Comparison of ENCODE assay signal across 8 cellular contexts in genomic region chrX:55135171-55135570, GRCh38. TPM values are rescaled to one million over a fixed set of nuclear protein-coding genes. Genes with fewer than 3 reads are reported as not detected.
DNase-seq lines count a peak whose midpoint lies in the region; ATAC-seq, FAIRE-seq and TF ChIP-seq lines count a peak whose summit lies in the region.

No MANE protein-coding gene starts in this region.

- H2BK20ac ChIP-seq in H1 (ENCODE audit: low read length): no peak overlapping the region

- no peak overlapping the region for H2BK12ac ChIP-seq in H1 (ENCODE audit: low read depth, low read length)

- H3K18ac ChIP-seq in H1 (ENCODE audit: extremely low read depth, low read length): no peak overlapping the region

- H2AFZ ChIP-seq in H1 (ENCODE audit: low read length): no peak overlapping the region

- no peak overlapping the region for H2BK5ac ChIP-seq in H1 (ENCODE audit: low read depth, low read length)

- no peaks in the 10 kb centered on the region for H3K9me3 ChIP-seq in H1 (ENCODE audit: insufficient read depth in 2 of 2, low read depth in 1 of 2, low read length in 1 of 2)

- no peaks in the 10 kb centered on the region for H3K9me3 Mint-ChIP-seq in HFFc6
- peaks cover under 1 to 11% (median 7%) of the 10 kb centered on the region in 7 donors for H3K9me3 Mint-ChIP-seq in naive B cell

- no peak overlapping the region for H3K4me3 ChIP-seq in H1 (ENCODE audit: extremely low read depth in 1 of 4, insufficient read depth in 2 of 4, low read depth in 3 of 4, low read length in 4 of 4)

- TF ChIP-seq CTCF in HFFc6 (IDR thresholded peaks at IDR 0.05): peak; percentile 73
- peak in 2 of 3 experiments; percentile 25 to 47; a peak in 3 of 4 replicates for TF ChIP-seq CTCF in H1 (IDR thresholded peaks at IDR 0.05; ENCODE audit: control extremely low read depth in 1 of 3, insufficient read depth in 1 of 3, low read depth in 1 of 3, low read length in 3 of 3)

- H3K4me1 Mint-ChIP-seq in HFFc6 (ENCODE audit: low read depth) (no peaks in the 10 kb centered on the region), naive B cell (no peaks in the 10 kb centered on the region)

- H4K20me1 ChIP-seq in H1 (replicated peaks in 1 of 2; ENCODE audit: control insufficient read depth in 1 of 2, insufficient read depth in 2 of 2, low read length in 2 of 2): no peaks in the 10 kb centered on the region

- H3K9ac ChIP-seq in H1 (replicated peaks in 1 of 4; ENCODE audit: extremely low read depth in 1 of 4, low read depth in 3 of 4, low read length in 3 of 4): no peak overlapping the region

- H4K8ac ChIP-seq in H1 (ENCODE audit: extremely low read depth, insufficient read depth, low read length): no peak overlapping the region

- H3K27me3 ChIP-seq in H1 (replicated peaks in 1 of 4; ENCODE audit: control insufficient read depth in 3 of 4, extremely low read depth in 1 of 4, insufficient read depth in 3 of 4, low read length in 3 of 4): no peaks in the 10 kb centered on the region

- TF ChIP-seq EP300 in H1 (IDR thresholded peaks at IDR 0.05; ENCODE audit: borderline replicate concordance in 1 of 2, low read depth in 2 of 2, low read length in 2 of 2): no peak

- H3K4ac ChIP-seq in H1 (replicated peaks; ENCODE audit: insufficient read length, low read depth, low read length): no peak overlapping the region

- 23% methylated on average over 1 of the region's 1 CpG; no CpG with 5 or more reads in 1 of the 2 experiments for WGBS in H1 (ENCODE audit: extremely low coverage in 1 of 2, insufficient coverage in 1 of 2, insufficient read length in 1 of 2, insufficient replicate concordance in 2 of 2, low coverage in 1 of 2, low lambda C conversion rate in 2 of 2, missing lambda C conversion rate in 1 of 2), 2 experiments

- H3K79me2 ChIP-seq in H1 (ENCODE audit: control insufficient read depth in 1 of 2, insufficient read depth in 2 of 2, low read length in 2 of 2): no peaks in the 10 kb centered on the region

- H4K91ac ChIP-seq in H1 (replicated peaks; ENCODE audit: insufficient read length, low read length): no peak overlapping the region

- H3K27ac ChIP-seq in H1 (ENCODE audit: low read depth, low read length): no peak overlapping the region

- TF ChIP-seq RAD21 in H1 (IDR thresholded peaks at IDR 0.05 in 1 of 2, conservative IDR thresholded peaks at IDR 0.05 in 1 of 2; ENCODE audit: low read depth in 2 of 2, low read length in 2 of 2): peak; percentile 63 to 67

- CTCF ChIA-PET in H1 (lab: Charles Lee; ENCODE audit: partially characterized antibody): interaction anchor here (0.6 to 1.0 kb wide), 2 partner anchors 43 to 123 kb away, joined by 3 read pairs; no protein-coding TSS in a partner anchor

- no peak overlapping the region for H2BK15ac ChIP-seq in H1 (ENCODE audit: low read length)

- H3K27ac Mint-ChIP-seq in HFFc6 (no peak overlapping the region), naive B cell (peak overlapping the region in 1 of 6 donors; percentile 67)

- H3K4me2 ChIP-seq in H1 (ENCODE audit: insufficient read depth in 1 of 2, low read depth in 2 of 2, low read length in 2 of 2): no peak overlapping the region

- H3K56ac ChIP-seq in H1 (replicated peaks; ENCODE audit: insufficient read length, low read depth, low read length): no peak overlapping the region

- no peak overlapping the region for H2AK5ac ChIP-seq in H1 (ENCODE audit: low read depth, low read length)

- H3K36me3 Mint-ChIP-seq in HFFc6 (ENCODE audit: low read depth): no peaks in the 10 kb centered on the region
- peaks cover 0 to 8% of the 10 kb centered on the region in 2 donors for H3K36me3 Mint-ChIP-seq in naive B cell

- H4K5ac ChIP-seq in H1 (ENCODE audit: insufficient read length, low read depth, low read length): no peak overlapping the region

- FAIRE-seq in H1 (lab: Jason Lieb, UNC): peak; percentile 42

- ATAC-seq in naive B cell (ENCODE audit: low read depth in 2 of 2): no peak
- no peak for ATAC-seq in GM18867 (IDR thresholded peaks at IDR 0.05; ENCODE audit: unreplicated experiment)
- ATAC-seq in HG02763 (IDR thresholded peaks at IDR 0.05; ENCODE audit: unreplicated experiment): no peak

- POLR2A ChIA-PET in H1 (lab: Charles Lee; ENCODE audit: partially characterized antibody): interaction anchor here (0.6 kb wide), 1 partner anchor 14 kb away, joined by 3 read pairs; no protein-coding TSS in a partner anchor

- no peaks in the 10 kb centered on the region; the same call in none of the 2 replicates for H3K27me3 Mint-ChIP-seq in HFFc6 (ENCODE audit: insufficient read depth)
- H3K27me3 Mint-ChIP-seq in naive B cell: peaks cover 0 to 19% (median 4%) of the 10 kb centered on the region in 3 donors

- DNase-seq in COLO829 (ENCODE audit: low spot score): peak; percentile 9
- DNase-seq in HFFc6: peak; percentile 24
- DNase-seq in UCSD-AML1 (lab: John Stamatoyannopoulos, UW; ENCODE audit: unreplicated experiment): peak; percentile 16
- peak in 1 of 2 experiments; percentile 39 for DNase-seq in H1 (ENCODE audit: low read depth in 1 of 2, low spot score in 2 of 2)
- DNase-seq in naive B cell: peak; percentile 2
- DNase-seq in NCI-H187 treated with DMSO at 0.1 percent for 48 hours (lab: John Stamatoyannopoulos, UW): no peak

- H3K4me1 ChIP-seq in H1 (replicated peaks in 1 of 4; ENCODE audit: control insufficient read depth in 3 of 4, insufficient read depth in 4 of 4, low read length in 3 of 4): no peaks in the 10 kb centered on the region

- no peaks in the 10 kb centered on the region for H3K79me1 ChIP-seq in H1 (ENCODE audit: low read depth, low read length)

- no peak for TF ChIP-seq POLR2A in H1 (IDR thresholded peaks at IDR 0.05; ENCODE audit: control extremely low read depth in 1 of 2, low read depth in 2 of 2, low read length in 2 of 2)

- no peak overlapping the region for H2BK120ac ChIP-seq in H1 (replicated peaks; ENCODE audit: low read depth, low read length)

- H3K23ac ChIP-seq in H1 (ENCODE audit: insufficient read length): no peak overlapping the region

- H3K36me3 ChIP-seq in H1 (ENCODE audit: control insufficient read depth in 2 of 4, insufficient read depth in 4 of 4, low read length in 3 of 4): no peaks in the 10 kb centered on the region

- no peak overlapping the region for H3K14ac ChIP-seq in H1 (ENCODE audit: insufficient read length)

- no peak overlapping the region for H3K4me3 Mint-ChIP-seq in HFFc6
- H3K4me3 Mint-ChIP-seq in naive B cell: no peak overlapping the region

- no peaks in the 10 kb centered on the region for H3K23me2 ChIP-seq in H1 (ENCODE audit: low read depth, low read length)

TF ChIP-seq in H1, 55 proteins besides CTCF, POLR2A, EP300 and RAD21:
- no peak for TF ChIP-seq SIX5 (IDR thresholded peaks at IDR 0.05; ENCODE audit: low read depth, low read length)
- no peak for TF ChIP-seq BCL11A (IDR thresholded peaks at IDR 0.05; ENCODE audit: low read depth in 2 of 2, low read length in 2 of 2)
- no peak for TF ChIP-seq CBX8 (IDR thresholded peaks at IDR 0.05; ENCODE audit: borderline replicate concordance, low read depth, low read length)
- no peak for TF ChIP-seq SIRT6 (IDR thresholded peaks at IDR 0.05; ENCODE audit: low read length)
- TF ChIP-seq MAFK (IDR thresholded peaks at IDR 0.05; ENCODE audit: low read depth, low read length): no peak
- TF ChIP-seq SP4 (IDR thresholded peaks at IDR 0.05; ENCODE audit: low read length): no peak

RNA-seq across cellular contexts. Expression of gene PAGE2, which starts 46.4 kb away (rescaled TPM):
- total RNA-seq in HFFc6 (2021; fragmentation: NEBNext Ultra II Directional; extraction: Animal tissue kit (Norgen Biotek cat#: 25700)): under 1 TPM in 1 of 6 experiments, not detected in 5; 0.82 TPM
- total RNA-seq in H1 (2021; fragmentation: NEBNext Ultra II Directional; extraction: Animal tissue kit (Norgen Biotek cat#: 25700)): not detected in 2 replicates
- polyA plus RNA-seq in H1 (2011; rRNA removed): not detected in 2 replicates
- not detected for polyA plus RNA-seq in H1 (2011; cell fraction: cytosol; rRNA removed)
- not detected for polyA plus RNA-seq in H1 (2011; cell fraction: nucleus; rRNA removed)
- polyA plus RNA-seq in H1 (2012, experiment 1 of 2): not detected in 4 replicates
- polyA plus RNA-seq in H1 (2012, experiment 2 of 2): not detected
- 0.32 TPM for polyA plus RNA-seq in H1 (2013, experiment 1 of 2)
- polyA plus RNA-seq in H1 (2013, experiment 2 of 2): not detected
- not detected in 2 replicates for polyA minus RNA-seq in H1 (2011; rRNA and poly(A)+ RNA removed)
- not detected for polyA minus RNA-seq in H1 (2011; cell fraction: cytosol; rRNA and poly(A)+ RNA removed)
- not detected for polyA minus RNA-seq in H1 (2011; cell fraction: nucleus; rRNA and poly(A)+ RNA removed)
- not detected for polyA plus RNA-seq in naive B cell (ENCODE audit: low read depth in 6 of 6)
